Comparison of ENCODE assay signal across 20 cellular contexts in the genomic region with DNA sequence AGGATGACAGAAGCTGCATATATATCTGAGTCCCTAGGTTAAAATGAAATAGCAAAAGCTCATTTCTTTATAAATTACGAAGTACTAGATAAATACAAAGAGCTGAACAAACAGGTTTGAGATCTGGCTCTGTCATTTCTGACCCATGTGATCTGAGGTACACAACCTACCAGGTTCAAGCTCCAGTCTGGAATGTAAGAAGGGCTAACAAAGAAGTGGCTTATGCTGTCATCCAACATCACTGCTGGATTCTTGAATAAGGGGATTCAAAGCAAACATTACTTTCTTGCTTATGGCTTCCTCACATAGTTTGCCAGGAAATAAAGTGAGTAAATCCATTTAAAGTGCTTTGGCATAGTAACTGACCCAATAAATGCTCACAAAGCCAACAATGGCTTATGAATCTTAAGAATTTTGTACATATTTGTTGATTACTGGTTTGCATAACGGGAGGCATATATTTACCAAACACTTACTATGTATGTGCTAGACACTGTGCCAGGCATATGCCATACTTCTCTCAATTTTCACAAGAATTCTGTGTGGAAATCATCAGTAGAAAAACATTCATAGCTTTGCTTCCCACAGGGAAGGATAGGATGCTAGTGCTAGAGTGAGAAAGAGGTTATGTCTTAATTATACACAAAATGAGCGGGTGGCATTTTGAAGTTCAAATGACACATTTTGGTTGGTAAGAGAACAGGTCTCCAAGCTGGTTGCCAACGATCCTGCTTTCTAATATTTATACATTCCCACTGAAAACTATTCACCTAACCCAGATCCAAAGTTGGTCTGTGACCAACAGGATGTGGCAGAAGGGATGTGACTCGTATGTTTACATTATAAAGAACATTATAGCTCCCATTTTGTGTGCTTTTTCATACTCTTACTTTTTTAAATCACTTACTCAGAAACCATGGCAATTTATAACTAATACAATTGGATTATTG. TPM values are rescaled to one million over a fixed set of nuclear protein-coding genes. Genes with fewer than 3 reads are reported as not detected.
A peak's percentile ranks its signal among the peaks of the same experiment; 100 is the strongest.
DNase-seq lines count a peak whose midpoint lies in the region; ATAC-seq and TF ChIP-seq lines count a peak whose summit lies in the region.
"Had no signal": no experiment of that assay in that cellular context is flagged by ENCODE, and none has a peak within 500 bp of the region (broad histone marks: within the 10 kb centered on the region; RNA-seq: fewer than 3 reads in every experiment).

No MANE protein-coding gene starts in this region.

- H3K4me1 Mint-ChIP-seq in activated naive CD4-positive, alpha-beta T cell treated with anti-CD3 and anti-CD28 coated beads, Interleukin-2, amount 10 ng/mL, durations not matched to agents 7 days and 5 days, result peaks cover 11% of the 10 kb centered on the region
- H3K4me1 Mint-ChIP-seq: activated CD8-positive, alpha-beta memory T cell treated with anti-CD3 and anti-CD28 coated beads, Interleukin-2, amount 10 ng/mL, durations not matched to agents 7 days and 5 days had no signal

- DNase-seq in activated naive CD4-positive, alpha-beta T cell treated with anti-CD3 and anti-CD28 coated beads, Interleukin-2, amount 10 ng/mL, durations not matched to agents 7 days and 5 days, result no peak
- DNase-seq in activated naive CD4-positive, alpha-beta T cell treated with anti-CD3 and anti-CD28 coated beads, Interleukin-2, amount 50 U/mL, for 16 hours, result no peak
- no peak for DNase-seq in RWPE2 (ENCODE audit: low spot score)
- peak; percentile 5 for DNase-seq in stromal cell of bone marrow (ENCODE audit: low read depth)
- no peak for DNase-seq in MV-4-11 (lab: John Stamatoyannopoulos, UW)
- no peak for DNase-seq in SJCRH30
- DNase-seq: ACHN; activated CD8-positive, alpha-beta memory T cell treated with anti-CD3 and anti-CD28 coated beads, Interleukin-2, amount 10 ng/mL, durations not matched to agents 7 days and 5 days; activated naive CD4-positive, alpha-beta T cell; GDM1; heart right ventricle; left colon; naive thymus-derived CD4-positive, alpha-beta T cell; NCI-H1092; stimulated activated CD4-positive, alpha-beta T cell treated with anti-CD3 and anti-CD28 coated beads, Interleukin-1b, Interleukin-23, amount 100 ng/mL, for 48 hours; stimulated activated CD8-positive, alpha-beta memory T cell treated with anti-CD3 and anti-CD28 coated beads, Interleukin-4, amount 100 ng/mL, for 48 hours; upper lobe of right lung; WERI-Rb-1 had no signal

- no peaks in the 10 kb centered on the region for H3K9me3 Mint-ChIP-seq in activated naive CD4-positive, alpha-beta T cell treated with anti-CD3 and anti-CD28 coated beads, Interleukin-2, amount 10 ng/mL, durations not matched to agents 7 days and 5 days
- H3K9me3 Mint-ChIP-seq: naive thymus-derived CD4-positive, alpha-beta T cell had no signal

- no peak overlapping the region for H3K4me3 ChIP-seq in RWPE2 (ENCODE audit: severe bottlenecking)
- no peak overlapping the region for H3K4me3 ChIP-seq in SJCRH30
- H3K4me3 ChIP-seq: heart right ventricle, upper lobe of right lung had no signal

- peak overlapping the region; percentile 71 for H3K27ac Mint-ChIP-seq in activated naive CD4-positive, alpha-beta T cell treated with anti-CD3 and anti-CD28 coated beads, Interleukin-2, amount 10 ng/mL, durations not matched to agents 7 days and 5 days
- H3K27ac Mint-ChIP-seq: activated CD8-positive, alpha-beta memory T cell treated with anti-CD3 and anti-CD28 coated beads, Interleukin-2, amount 10 ng/mL, durations not matched to agents 7 days and 5 days; naive thymus-derived CD4-positive, alpha-beta T cell had no signal

- peaks cover 38% of the 10 kb centered on the region for H3K36me3 Mint-ChIP-seq in activated naive CD4-positive, alpha-beta T cell treated with anti-CD3 and anti-CD28 coated beads, Interleukin-2, amount 10 ng/mL, durations not matched to agents 7 days and 5 days

- CTCF ChIA-PET in activated naive CD4-positive, alpha-beta T cell treated with anti-CD3 and anti-CD28 coated beads, Interleukin-2, amount 10 ng/mL, durations not matched to agents 7 days and 5 days (lab: Charles Lee), result interaction anchor here (0.7 kb wide), 1 partner anchor 442 kb away, joined by 3 read pairs; no protein-coding TSS in a partner anchor

- H3K27ac ChIP-seq in RWPE2 (ENCODE audit: poor library complexity, severe bottlenecking) (peak overlapping the region; percentile 30), SJCRH30 (no peak overlapping the region)
- H3K27ac ChIP-seq: heart right ventricle, upper lobe of right lung, WERI-Rb-1 had no signal

- no peaks in the 10 kb centered on the region for H3K27me3 Mint-ChIP-seq in activated naive CD4-positive, alpha-beta T cell treated with anti-CD3 and anti-CD28 coated beads, Interleukin-2, amount 10 ng/mL, durations not matched to agents 7 days and 5 days
- H3K27me3 Mint-ChIP-seq: activated CD8-positive, alpha-beta memory T cell treated with anti-CD3 and anti-CD28 coated beads, Interleukin-2, amount 10 ng/mL, durations not matched to agents 7 days and 5 days; naive thymus-derived CD4-positive, alpha-beta T cell had no signal

- H3K36me3 ChIP-seq in RWPE2 (ENCODE audit: low read depth) (peaks cover 77% of the 10 kb centered on the region), SJCRH30 (peaks cover 57% of the 10 kb centered on the region)

- no peak overlapping the region for H3K4me3 Mint-ChIP-seq in activated naive CD4-positive, alpha-beta T cell treated with anti-CD3 and anti-CD28 coated beads, Interleukin-2, amount 10 ng/mL, durations not matched to agents 7 days and 5 days
- H3K4me3 Mint-ChIP-seq: activated CD8-positive, alpha-beta memory T cell treated with anti-CD3 and anti-CD28 coated beads, Interleukin-2, amount 10 ng/mL, durations not matched to agents 7 days and 5 days; naive thymus-derived CD4-positive, alpha-beta T cell had no signal

- H3K4me1 ChIP-seq in RWPE2 (ENCODE audit: insufficient read depth, poor library complexity, severe bottlenecking), result peaks cover 10% of the 10 kb centered on the region
- H3K4me1 ChIP-seq in SJCRH30, result no peaks in the 10 kb centered on the region

- no peak for TF ChIP-seq CTCF in RWPE2 (IDR thresholded peaks at IDR 0.05; ENCODE audit: poor library complexity, severe bottlenecking)

- H3K27me3 ChIP-seq in RWPE2 (ENCODE audit: insufficient read depth, poor library complexity, severe bottlenecking) (no peaks in the 10 kb centered on the region), SJCRH30 (no peaks in the 10 kb centered on the region)
- H3K27me3 ChIP-seq: heart right ventricle, upper lobe of right lung had no signal

- H3K9me3 ChIP-seq in RWPE2 (ENCODE audit: severe bottlenecking) (no peaks in the 10 kb centered on the region), SJCRH30 (replicated peaks) (no peaks in the 10 kb centered on the region)
- H3K9me3 ChIP-seq: heart right ventricle, upper lobe of right lung had no signal

- ATAC-seq in RWPE2 (ENCODE audit: low read depth) (peak; percentile 66; the same call in 2 of the 3 replicates), esophagus mucosa (peak; percentile 52), GM21381 (IDR thresholded peaks at IDR 0.05; ENCODE audit: unreplicated experiment) (no peak)
- ATAC-seq: activated CD8-positive, alpha-beta memory T cell treated with anti-CD3 and anti-CD28 coated beads, Interleukin-2, amount 10 ng/mL, durations not matched to agents 7 days and 5 days; heart right ventricle; left colon; naive thymus-derived CD4-positive, alpha-beta T cell; upper lobe of right lung had no signal

RNA-seq across cellular contexts. Expression of gene CSPG5, which starts 38.7 kb away (rescaled TPM):
- total RNA-seq in esophagus mucosa, result 0.48 TPM
- total RNA-seq in SJCRH30 (2014; rRNA removed; shearing (Covaris generic)), result 0.73 and 1.1 TPM in 2 replicates
